In the genomic region with DNA sequence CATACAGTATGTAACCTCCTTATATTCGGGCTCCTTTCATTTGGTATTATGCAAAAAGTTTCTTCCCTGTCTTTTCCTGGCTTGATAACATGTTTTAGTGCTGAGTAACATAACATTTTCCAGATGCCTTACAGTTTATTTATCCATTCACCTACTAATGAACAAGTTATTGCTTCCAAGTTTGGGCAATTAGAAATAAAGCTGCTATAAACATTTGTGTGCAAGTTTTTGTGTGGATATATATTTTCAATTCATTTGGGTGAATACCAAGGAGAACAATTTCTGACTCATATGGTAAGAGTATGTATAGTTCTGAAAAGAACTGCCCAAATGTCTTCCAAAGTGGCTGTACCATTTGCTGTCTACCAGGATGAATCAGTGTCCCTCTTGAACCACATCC, we compare ENCODE assay signal across 28 cellular contexts.
"Had no signal": no experiment of that assay in that cellular context is flagged by ENCODE, and none has a peak within 500 bp of the region (broad histone marks: within the 10 kb centered on the region; RNA-seq: fewer than 3 reads in every experiment).

No MANE protein-coding gene starts in this region.

- H3K4me2 ChIP-seq: hepatocyte had no signal

- H3K36me3 ChIP-seq: left ventricle myocardium inferior, pancreas, prostate gland, suprapubic skin, thoracic aorta, tibial nerve, uterus had no signal

- H3K27me3 Mint-ChIP-seq: memory B cell; naive thymus-derived CD4-positive, alpha-beta T cell; natural killer cell treated with Interleukin-12 subunit alpha and Interleukin-12 subunit beta and Interleukin-15 and Interleukin-18, amount 100 ng/mL, for 72 hours; stimulated activated naive B cell treated with anti-CD40 and anti-IgM and Interleukin-4, amounts not matched to agents 10 μg/mL and 1 μg/mL and 100 μg/mL, for 72 hours; type B pancreatic cell had no signal

- H3K4me1 Mint-ChIP-seq: memory B cell; naive thymus-derived CD4-positive, alpha-beta T cell; stimulated activated naive B cell treated with anti-CD40 and anti-IgM and Interleukin-4, amounts not matched to agents 10 μg/mL and 1 μg/mL and 100 μg/mL, for 72 hours had no signal

- H3K27ac ChIP-seq: hepatocyte, left ventricle myocardium inferior, pancreas, prostate gland, skin epidermis, suprapubic skin, thoracic aorta, tibial nerve, uterus had no signal

- H3K79me2 ChIP-seq: hepatocyte had no signal

- H3K9me3 Mint-ChIP-seq: memory B cell, type B pancreatic cell had no signal

- DNase-seq: islet precursor cell; left ventricle myocardium inferior; midbrain; mucosa of descending colon; naive thymus-derived CD4-positive, alpha-beta T cell; nucleus accumbens; pancreas; posterior cingulate gyrus; retina; right cardiac atrium; stimulated activated CD4-positive, alpha-beta T cell treated with anti-CD3 and anti-CD28 coated beads, Interleukin-12 subunit alpha, Interleukin-12 subunit beta, amount 100 ng/mL, for 4 hours; stimulated activated CD4-positive, alpha-beta T cell treated with anti-CD3 and anti-CD28 coated beads, Interleukin-15, amount 100 ng/mL, for 24 hours; stimulated activated CD4-positive, alpha-beta T cell treated with anti-CD3 and anti-CD28 coated beads, Interleukin-2, amount 100 ng/mL, for 24 hours; stimulated activated CD4-positive, alpha-beta T cell treated with anti-CD3 and anti-CD28 coated beads, Interleukin-4, amount 100 ng/mL, for 1 hour; stimulated activated naive B cell treated with anti-CD40 and anti-IgM and Interleukin-4, amounts not matched to agents 10 μg/mL and 1 μg/mL and 100 μg/mL, for 72 hours; stimulated activated naive CD8-positive, alpha-beta T cell treated with anti-CD3 and anti-CD28 coated beads, Interleukin-15, Interleukin-2, amounts not matched to agents 100 U/mL and 50 U/mL, for 24 hours; uterus had no signal

- H3K9me3 ChIP-seq: left ventricle myocardium inferior, pancreas, prostate gland, suprapubic skin, thoracic aorta, tibial nerve, uterus had no signal

- H3K4me3 ChIP-seq: hepatocyte, left ventricle myocardium inferior, lung, mucosa of descending colon, pancreas, prostate gland, skin epidermis, suprapubic skin, thoracic aorta, tibial nerve, uterus had no signal

- H3K4me1 ChIP-seq: left ventricle myocardium inferior, pancreas, prostate gland, suprapubic skin, tibial nerve, uterus had no signal

- H2AFZ ChIP-seq: hepatocyte had no signal

- H3K27ac Mint-ChIP-seq: memory B cell; naive thymus-derived CD4-positive, alpha-beta T cell; natural killer cell treated with Interleukin-12 subunit alpha and Interleukin-12 subunit beta and Interleukin-15 and Interleukin-18, amount 100 ng/mL, for 72 hours; stimulated activated naive B cell treated with anti-CD40 and anti-IgM and Interleukin-4, amounts not matched to agents 10 μg/mL and 1 μg/mL and 100 μg/mL, for 72 hours; type B pancreatic cell had no signal

- ATAC-seq: mucosa of descending colon; naive thymus-derived CD4-positive, alpha-beta T cell; natural killer cell treated with Interleukin-12 subunit alpha and Interleukin-12 subunit beta and Interleukin-15 and Interleukin-18, amount 100 ng/mL, for 72 hours; pancreas; right cardiac atrium; sciatic nerve; stimulated activated naive B cell treated with anti-CD40 and anti-IgM and Interleukin-4, amounts not matched to agents 10 μg/mL and 1 μg/mL and 100 μg/mL, for 72 hours; stimulated activated naive CD8-positive, alpha-beta T cell treated with anti-CD3 and anti-CD28 coated beads, Interleukin-15, Interleukin-2, amounts not matched to agents 100 U/mL and 50 U/mL, for 24 hours had no signal

- H3K4me3 Mint-ChIP-seq: memory B cell; naive thymus-derived CD4-positive, alpha-beta T cell; natural killer cell treated with Interleukin-12 subunit alpha and Interleukin-12 subunit beta and Interleukin-15 and Interleukin-18, amount 100 ng/mL, for 72 hours; stimulated activated naive B cell treated with anti-CD40 and anti-IgM and Interleukin-4, amounts not matched to agents 10 μg/mL and 1 μg/mL and 100 μg/mL, for 72 hours; type B pancreatic cell had no signal

- H3K36me3 Mint-ChIP-seq: memory B cell; naive thymus-derived CD4-positive, alpha-beta T cell; natural killer cell treated with Interleukin-12 subunit alpha and Interleukin-12 subunit beta and Interleukin-15 and Interleukin-18, amount 100 ng/mL, for 72 hours; stimulated activated naive B cell treated with anti-CD40 and anti-IgM and Interleukin-4, amounts not matched to agents 10 μg/mL and 1 μg/mL and 100 μg/mL, for 72 hours; type B pancreatic cell had no signal

- H3K27me3 ChIP-seq: hepatocyte, pancreas, suprapubic skin, tibial nerve, uterus had no signal
